In genomic region chr12:47705239-47705570, GRCh38 we compare ENCODE assay signal across 1 cellular context.
TF ChIP-seq lines count a peak whose summit lies in the region.

No MANE protein-coding gene starts in this region.

TF ChIP-seq in GM23338, 12 proteins besides CTCF, POLR2A, EP300 and RAD21 (continued from another document):
- no peak for TF ChIP-seq ZNF462 (CRISPR knock-in tag; IDR thresholded peaks at IDR 0.05)
- TF ChIP-seq CREB1 (CRISPR knock-in tag; IDR thresholded peaks at IDR 0.05; ENCODE audit: low read depth), result no peak
- TF ChIP-seq JUNB (IDR thresholded peaks at IDR 0.05; ENCODE audit: unreplicated experiment), result no peak
- no peak for TF ChIP-seq STAT1 (IDR thresholded peaks at IDR 0.05; ENCODE audit: unreplicated experiment)
- TF ChIP-seq EZH2 (IDR thresholded peaks at IDR 0.05; ENCODE audit: low read depth, unreplicated experiment), result no peak
- no peak for TF ChIP-seq ZNF331 (CRISPR knock-in tag; IDR thresholded peaks at IDR 0.05; ENCODE audit: low read depth)
- TF ChIP-seq EZH2phosphoT487 (IDR thresholded peaks at IDR 0.05; ENCODE audit: unreplicated experiment), result no peak
